Comparison of ENCODE assay signal across 8 cellular contexts in the genomic region with DNA sequence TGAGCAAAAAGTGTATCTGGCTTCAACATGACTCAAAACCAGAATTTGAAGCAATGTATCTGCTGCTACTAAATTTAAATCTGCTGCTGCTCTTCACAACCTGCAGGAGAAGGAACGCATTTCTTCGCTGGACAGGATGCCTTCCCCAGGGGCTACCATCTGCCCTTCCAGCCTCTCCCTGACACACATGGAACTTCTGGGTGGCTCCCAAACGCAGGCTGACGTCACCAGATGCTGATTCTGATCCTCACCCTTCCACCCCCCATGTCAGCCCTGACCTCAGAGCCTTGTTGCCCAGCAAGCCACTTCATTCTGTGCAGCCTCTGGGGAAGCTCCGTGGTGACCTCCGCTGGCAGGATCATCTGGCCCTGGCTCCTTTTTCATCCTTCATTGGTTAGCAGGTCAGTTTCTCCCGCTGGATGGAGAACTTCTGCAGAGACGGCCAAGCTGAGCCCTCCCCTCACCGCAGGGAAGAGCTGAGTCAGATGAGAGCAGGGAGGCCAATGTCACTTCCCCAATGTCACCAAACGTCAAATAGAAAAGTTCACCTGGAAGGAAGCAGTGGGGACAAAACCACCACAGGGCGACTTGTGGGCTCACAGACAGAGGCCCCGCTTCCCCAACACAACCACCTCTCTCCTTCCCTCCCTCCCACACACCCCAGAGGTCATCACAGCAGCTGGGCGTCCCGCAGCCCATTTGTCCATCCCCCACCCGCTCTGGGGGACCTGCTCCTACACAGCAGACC. TPM values are rescaled to one million over a fixed set of nuclear protein-coding genes. Genes with fewer than 3 reads are reported as not detected.
DNase-seq lines count a peak whose midpoint lies in the region; ATAC-seq and TF ChIP-seq lines count a peak whose summit lies in the region.

No MANE protein-coding gene starts in this region.

- no peak overlapping the region for H4K8ac ChIP-seq in trophoblast cell (ENCODE audit: low read depth, low read length)

- no peak overlapping the region for H4K91ac ChIP-seq in trophoblast cell (ENCODE audit: low read depth, low read length)

- peak; percentile 72 for ATAC-seq in naive thymus-derived CD4-positive, alpha-beta T cell

- H4K12ac ChIP-seq in trophoblast cell (ENCODE audit: low read depth, low read length), result no peak overlapping the region

- H3K27ac ChIP-seq in naive thymus-derived CD4-positive, alpha-beta T cell (ENCODE audit: low read depth, low read length), result no peak overlapping the region
- no peak overlapping the region for H3K27ac ChIP-seq in trophoblast cell (ENCODE audit: low read depth, low read length)
- no peak overlapping the region for H3K27ac ChIP-seq in dorsolateral prefrontal cortex

- no peak overlapping the region for H2BK5ac ChIP-seq in trophoblast cell (ENCODE audit: low read depth, low read length, poor library complexity)

- H3K27me3 ChIP-seq in Loucy (ENCODE audit: insufficient read depth, low read length, poor library complexity, severe bottlenecking) (no peaks in the 10 kb centered on the region), trophoblast cell (ENCODE audit: insufficient read depth, low read length) (no peaks in the 10 kb centered on the region), dorsolateral prefrontal cortex (peaks cover 0 to 61% (median 12%) of the 10 kb centered on the region in 45 donors)
- no peaks in the 10 kb centered on the region for H3K27me3 ChIP-seq in naive thymus-derived CD4-positive, alpha-beta T cell (ENCODE audit: control insufficient read depth in 2 of 2, insufficient read depth in 2 of 2, low read length in 2 of 2)

- no peak overlapping the region for H2BK120ac ChIP-seq in trophoblast cell (ENCODE audit: insufficient read depth, low read length, poor library complexity)

- H2AK5ac ChIP-seq in trophoblast cell (ENCODE audit: low read length), result no peak overlapping the region

- H3K4me1 Mint-ChIP-seq in activated naive CD8-positive, alpha-beta T cell treated with anti-CD3 and anti-CD28 coated beads for 36 hours, result peaks cover 10% of the 10 kb centered on the region
- peaks cover 0 to 14% (median 8%) of the 10 kb centered on the region in 7 donors for H3K4me1 Mint-ChIP-seq in naive thymus-derived CD4-positive, alpha-beta T cell

- H3K27ac Mint-ChIP-seq in activated naive CD8-positive, alpha-beta T cell treated with anti-CD3 and anti-CD28 coated beads for 36 hours, result no peak overlapping the region
- no peak overlapping the region for H3K27ac Mint-ChIP-seq in naive thymus-derived CD4-positive, alpha-beta T cell

- peaks cover 14% of the 10 kb centered on the region for H3K4me1 ChIP-seq in Loucy (ENCODE audit: insufficient read depth, low read length, poor library complexity, severe bottlenecking)
- no peaks in the 10 kb centered on the region for H3K4me1 ChIP-seq in naive thymus-derived CD4-positive, alpha-beta T cell (ENCODE audit: control insufficient read depth in 2 of 2, insufficient read depth in 2 of 2, low read length in 2 of 2)
- peaks cover 5 to 10% of the 10 kb centered on the region in 2 experiments for H3K4me1 ChIP-seq in trophoblast cell (ENCODE audit: control insufficient read depth in 1 of 2, insufficient read depth in 2 of 2, low read length in 2 of 2)

- H3K4me3 ChIP-seq in Loucy (ENCODE audit: low read length, poor library complexity, severe bottlenecking) (no peak overlapping the region), trophoblast cell (ENCODE audit: low read depth, low read length) (no peak overlapping the region), dorsolateral prefrontal cortex (no peak overlapping the region)
- no peak overlapping the region for H3K4me3 ChIP-seq in naive thymus-derived CD4-positive, alpha-beta T cell (ENCODE audit: low read length)

- no peak overlapping the region for H3K4me3 Mint-ChIP-seq in activated naive CD8-positive, alpha-beta T cell treated with anti-CD3 and anti-CD28 coated beads for 36 hours
- H3K4me3 Mint-ChIP-seq in naive thymus-derived CD4-positive, alpha-beta T cell, result peak overlapping the region in 1 of 10 donors; percentile 35

- no peaks in the 10 kb centered on the region for H3K36me3 Mint-ChIP-seq in activated naive CD8-positive, alpha-beta T cell treated with anti-CD3 and anti-CD28 coated beads for 36 hours
- no peaks in the 10 kb centered on the region for H3K36me3 Mint-ChIP-seq in naive thymus-derived CD4-positive, alpha-beta T cell

- H3K9me3 ChIP-seq in Loucy (ENCODE audit: insufficient read depth, low read depth, low read length), result no peaks in the 10 kb centered on the region
- no peaks in the 10 kb centered on the region for H3K9me3 ChIP-seq in naive thymus-derived CD4-positive, alpha-beta T cell (ENCODE audit: control insufficient read depth in 2 of 3, low read length in 3 of 3)
- H3K9me3 ChIP-seq in trophoblast cell (ENCODE audit: insufficient read depth, low read depth, low read length), result no peaks in the 10 kb centered on the region

- CTCF ChIA-PET in naive thymus-derived CD4-positive, alpha-beta T cell (lab: Charles Lee), result interaction anchor here (0.6 kb wide), 2 partner anchors 17 to 83 kb away, joined by 3 read pairs; no protein-coding TSS in a partner anchor

- no peaks in the 10 kb centered on the region for H3F3A ChIP-seq in Loucy (ENCODE audit: low read depth)

- H3K27me3 Mint-ChIP-seq in activated naive CD8-positive, alpha-beta T cell treated with anti-CD3 and anti-CD28 coated beads for 36 hours, result peaks cover 62% of the 10 kb centered on the region
- H3K27me3 Mint-ChIP-seq in naive thymus-derived CD4-positive, alpha-beta T cell, result peaks cover 40 to 57% (median 49%) of the 10 kb centered on the region in 5 donors

- no CpG with 5 or more reads among the region's 15 CpGs for WGBS in trophoblast cell (ENCODE audit: extremely low coverage, insufficient coverage, insufficient read length)

- no peaks in the 10 kb centered on the region for H3K79me2 ChIP-seq in Loucy (ENCODE audit: insufficient read depth, low read length)
- no peaks in the 10 kb centered on the region for H3K79me2 ChIP-seq in trophoblast cell (ENCODE audit: control insufficient read depth, insufficient read depth, low read length, poor library complexity)

- H3K79me1 ChIP-seq in trophoblast cell (ENCODE audit: low read length), result peaks cover 7% of the 10 kb centered on the region

- POLR2A ChIA-PET in naive thymus-derived CD4-positive, alpha-beta T cell (lab: Charles Lee), result no interaction called here

- H3K36me3 ChIP-seq in Loucy (ENCODE audit: insufficient read depth, low read length) (no peaks in the 10 kb centered on the region), trophoblast cell (ENCODE audit: control insufficient read depth in 1 of 2, insufficient read depth in 2 of 2, low read length in 2 of 2) (no peaks in the 10 kb centered on the region)
- H3K36me3 ChIP-seq in naive thymus-derived CD4-positive, alpha-beta T cell (ENCODE audit: control insufficient read depth in 2 of 3, insufficient read depth in 3 of 3, low read length in 3 of 3), result no peaks in the 10 kb centered on the region

- DNase-seq in NCI-H2029 (lab: John Stamatoyannopoulos, UW) (peak; percentile 28), NCI-H2029 treated with DMSO at 0.1 percent for 48 hours (lab: John Stamatoyannopoulos, UW) (no peak), HCEC 1CT (peak; percentile 41), trophoblast cell (no peak), dorsolateral prefrontal cortex (no peak)
- peak; percentile 15 for DNase-seq in activated naive CD8-positive, alpha-beta T cell treated with anti-CD3 and anti-CD28 coated beads for 36 hours
- DNase-seq in naive thymus-derived CD4-positive, alpha-beta T cell, result no peak

- H3K4me2 ChIP-seq in Loucy (ENCODE audit: low read depth, low read length, poor library complexity, severe bottlenecking), result peak overlapping the region; percentile 37
- no peak overlapping the region for H3K4me2 ChIP-seq in trophoblast cell (ENCODE audit: low read length)

- H2AFZ ChIP-seq in Loucy (ENCODE audit: low read length), result peak overlapping the region; percentile 75
- H2AFZ ChIP-seq in trophoblast cell (ENCODE audit: insufficient read depth, low read length, poor library complexity), result no peak overlapping the region

- no peak overlapping the region for H3K23ac ChIP-seq in trophoblast cell (ENCODE audit: low read length)

- H3K9me3 Mint-ChIP-seq in activated naive CD8-positive, alpha-beta T cell treated with anti-CD3 and anti-CD28 coated beads for 36 hours, result no peaks in the 10 kb centered on the region
- H3K9me3 Mint-ChIP-seq in naive thymus-derived CD4-positive, alpha-beta T cell, result peaks cover 0 to 2% (median 0%) of the 10 kb centered on the region in 11 donors

- peak; percentile 41 for TF ChIP-seq CTCF in Loucy (conservative IDR thresholded peaks at IDR 0.05; ENCODE audit: low read length)
- no peak for TF ChIP-seq CTCF in dorsolateral prefrontal cortex (IDR thresholded peaks at IDR 0.05 in 54 of 56, conservative IDR thresholded peaks at IDR 0.05 in 2 of 56; ENCODE audit: low read depth in 1 of 56, partially characterized antibody in 56 of 56)

- intact Hi-C loops in naive thymus-derived CD4-positive, alpha-beta T cell (cut with micrococcal nuclease), result loop anchor here in 1 of 2 donors (1.0 kb wide), 1 partner anchor 119 kb away; no protein-coding TSS in a partner anchor
- intact Hi-C loops in dorsolateral prefrontal cortex (cut with DNase I), result no loop called here

- no peak overlapping the region for H3K9ac ChIP-seq in Loucy (ENCODE audit: low read depth, low read length, poor library complexity, severe bottlenecking)
- no peak overlapping the region for H3K9ac ChIP-seq in trophoblast cell (ENCODE audit: low read length)

- no peak overlapping the region for H2BK12ac ChIP-seq in trophoblast cell (ENCODE audit: low read length)

- H3K9me2 ChIP-seq in Loucy (replicated peaks; ENCODE audit: low read depth, low read length), result no peaks in the 10 kb centered on the region

- H4K20me1 ChIP-seq in Loucy (ENCODE audit: insufficient read depth, low read length, poor library complexity, severe bottlenecking), result no peaks in the 10 kb centered on the region

- H3K18ac ChIP-seq in trophoblast cell (ENCODE audit: low read length), result no peak overlapping the region

- H3K4ac ChIP-seq in trophoblast cell (ENCODE audit: low read depth, low read length), result no peak overlapping the region

- H3K14ac ChIP-seq in trophoblast cell (ENCODE audit: low read length), result no peak overlapping the region

RNA-seq across cellular contexts. Expression of a gene that starts 14.0 kb away (rescaled TPM):
- total RNA-seq in activated naive CD8-positive, alpha-beta T cell treated with anti-CD3 and anti-CD28 coated beads for 36 hours, result 10 to 100 TPM; 10.7 to 10.9 TPM
- total RNA-seq in naive thymus-derived CD4-positive, alpha-beta T cell, result 10 to 100 TPM in 1 of 5 experiments, 1 to 10 TPM in 4; 2.0 to 13.6 (median 4.0) TPM
- 1 to 10 TPM; 1.3 to 6.7 TPM for polyA plus RNA-seq in naive thymus-derived CD4-positive, alpha-beta T cell
- 29.9 and 30.6 TPM in 2 replicates for polyA plus RNA-seq in trophoblast cell (2013)
- total RNA-seq in dorsolateral prefrontal cortex, result 10 to 100 TPM in 2 of 120 experiments, 1 to 10 TPM in 117, under 1 TPM in 1; 0.95 to 11.3 (median 3.6) TPM

RNA-seq across cellular contexts. Expression of a gene that starts 39.8 kb away (rescaled TPM):
- total RNA-seq in activated naive CD8-positive, alpha-beta T cell treated with anti-CD3 and anti-CD28 coated beads for 36 hours, result 10 to 100 TPM; 20.8 to 21.1 TPM
- total RNA-seq in naive thymus-derived CD4-positive, alpha-beta T cell, result 10 to 100 TPM; 17.2 to 34.1 (median 25.9) TPM
- 10 to 100 TPM; 18.8 to 35.4 TPM for polyA plus RNA-seq in naive thymus-derived CD4-positive, alpha-beta T cell
- polyA plus RNA-seq in trophoblast cell (2013), result 20.5 TPM in 2 replicates
- total RNA-seq in dorsolateral prefrontal cortex, result 10 to 100 TPM; 39.9 to 64.4 (median 50.7) TPM

Comparison
In these comparisons a context has a peak if more than half of its experiments do, and no peak if none do; other contexts are left out.
1. DNase-seq: peak in NCI-H2029 (single experiment), HCEC 1CT (single experiment) and activated naive CD8-positive, alpha-beta T cell treated with anti-CD3 and anti-CD28 coated beads for 36 hours (single experiment); none in NCI-H2029 treated with DMSO at 0.1 percent for 48 hours (single experiment), naive thymus-derived CD4-positive, alpha-beta T cell (0 of 9), trophoblast cell (0 of 2) and dorsolateral prefrontal cortex (0 of 10).